In the genomic region with DNA sequence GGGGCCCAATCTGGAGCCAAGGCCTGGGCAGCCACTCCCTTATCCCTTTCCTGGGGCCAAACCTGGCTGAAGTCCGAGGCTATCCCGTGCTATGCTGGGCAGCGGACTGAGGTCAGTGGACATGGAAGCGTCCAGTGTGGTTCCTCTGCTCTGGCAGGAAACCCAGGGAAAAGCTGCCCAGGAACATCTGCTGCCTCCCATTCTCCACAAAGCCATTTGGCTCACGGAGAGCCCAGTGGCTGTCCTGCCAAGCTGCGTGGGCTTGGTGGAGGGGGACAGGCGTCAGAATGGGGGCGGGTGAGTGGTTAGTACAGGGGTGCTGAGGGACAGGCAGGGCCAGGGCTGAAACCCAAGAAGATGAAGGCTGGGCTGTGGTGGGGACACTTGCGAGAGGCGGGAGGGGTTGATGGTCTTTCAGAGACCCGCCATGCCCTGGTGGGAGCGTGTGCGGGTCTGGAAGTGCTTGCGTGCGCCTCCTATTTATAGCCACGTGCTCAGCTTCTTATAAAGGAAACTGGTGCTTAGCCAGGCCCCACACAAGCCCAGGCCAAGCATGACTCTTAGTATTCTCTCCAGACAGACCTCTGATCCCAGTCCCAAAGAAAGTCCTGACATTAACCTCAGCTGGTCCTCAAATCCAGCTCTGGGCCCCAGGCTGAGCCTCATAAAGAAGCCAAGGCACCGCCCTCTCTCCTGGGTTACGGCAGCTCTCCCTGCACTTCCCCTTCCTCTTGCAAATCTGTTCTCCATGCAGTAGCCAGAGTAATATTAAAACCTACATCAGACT, we compare ENCODE assay signal across 11 cellular contexts. TPM values are rescaled to one million over a fixed set of nuclear protein-coding genes. Genes with fewer than 3 reads are reported as not detected.
DNase-seq lines count a peak whose midpoint lies in the region; ATAC-seq and TF ChIP-seq lines count a peak whose summit lies in the region.
"Had no signal": no experiment of that assay in that cellular context is flagged by ENCODE, and none has a peak within 500 bp of the region (broad histone marks: within the 10 kb centered on the region; RNA-seq: fewer than 3 reads in every experiment).

No MANE protein-coding gene starts in this region.

- 93% methylated on average over 5 of the region's 18 CpGs for WGBS in right lobe of liver (ENCODE audit: insufficient coverage, low coverage, low lambda C conversion rate, missing lambda C conversion rate)

- DNase-seq in KBM-7 = peak; percentile 47
- peak; percentile 86 for DNase-seq in cerebellar cortex (ENCODE audit: low spot score)
- peak in 1 of 3 donors; percentile 87 for DNase-seq in right lobe of liver
- DNase-seq in stimulated activated effector memory CD8-positive, alpha-beta T cell treated with anti-CD3 and anti-CD28 coated beads, Interleukin-12 subunit alpha, Interleukin-12 subunit beta, amount 100 ng/mL, for 72 hours (ENCODE audit: low spot score in 2 of 2) = no peak
- no peak for DNase-seq in SK-N-DZ (ENCODE audit: low spot score)
- no peak for DNase-seq in ecto neural progenitor cell (ENCODE audit: low spot score)
- no peak for DNase-seq in NCI-H2029 treated with DMSO at 0.1 percent for 48 hours (lab: John Stamatoyannopoulos, UW)
- DNase-seq: DMS53, NCI-H1417 had no signal

- H3K9me3 ChIP-seq in right lobe of liver = no peaks in the 10 kb centered on the region

- H3K27ac Mint-ChIP-seq in stimulated activated effector memory CD8-positive, alpha-beta T cell treated with anti-CD3 and anti-CD28 coated beads, Interleukin-12 subunit alpha, Interleukin-12 subunit beta, amount 100 ng/mL, for 72 hours = peak overlapping the region; percentile 23

- in situ Hi-C loops in KBM-7 (cut with MboI; ENCODE audit: low pct_unique_long_range_greater_than_20kb, low sequenced_read_pairs) = no loop called here

- no peak overlapping the region for H3K4me3 ChIP-seq in right lobe of liver

- H3K36me3 Mint-ChIP-seq in stimulated activated effector memory CD8-positive, alpha-beta T cell treated with anti-CD3 and anti-CD28 coated beads, Interleukin-12 subunit alpha, Interleukin-12 subunit beta, amount 100 ng/mL, for 72 hours = no peaks in the 10 kb centered on the region

- intact Hi-C loops in right lobe of liver (cut with DNase I) = no loop called here

- H3K27me3 ChIP-seq in right lobe of liver = no peaks in the 10 kb centered on the region

- no peak overlapping the region for H3K27ac ChIP-seq in right lobe of liver

- H3K4me1 ChIP-seq in right lobe of liver = peaks cover 0 to 7% (median 3%) of the 10 kb centered on the region in 4 donors

- H3K4me1 Mint-ChIP-seq in stimulated activated effector memory CD8-positive, alpha-beta T cell treated with anti-CD3 and anti-CD28 coated beads, Interleukin-12 subunit alpha, Interleukin-12 subunit beta, amount 100 ng/mL, for 72 hours = no peaks in the 10 kb centered on the region

- no peak overlapping the region for H3K4me3 Mint-ChIP-seq in stimulated activated effector memory CD8-positive, alpha-beta T cell treated with anti-CD3 and anti-CD28 coated beads, Interleukin-12 subunit alpha, Interleukin-12 subunit beta, amount 100 ng/mL, for 72 hours

- TF ChIP-seq POLR2A in right lobe of liver (IDR thresholded peaks at IDR 0.05) = no peak

- ATAC-seq in right lobe of liver (peak; percentile 26 to 71 (median 40)), HG03097 (IDR thresholded peaks at IDR 0.05; ENCODE audit: low FRiP score, unreplicated experiment) (no peak)
- ATAC-seq in stimulated activated effector memory CD8-positive, alpha-beta T cell treated with anti-CD3 and anti-CD28 coated beads, Interleukin-12 subunit alpha, Interleukin-12 subunit beta, amount 100 ng/mL, for 72 hours = no peak

- TF ChIP-seq CTCF in right lobe of liver (IDR thresholded peaks at IDR 0.05) = no peak

- no peaks in the 10 kb centered on the region for H3K9me3 Mint-ChIP-seq in stimulated activated effector memory CD8-positive, alpha-beta T cell treated with anti-CD3 and anti-CD28 coated beads, Interleukin-12 subunit alpha, Interleukin-12 subunit beta, amount 100 ng/mL, for 72 hours

- no peaks in the 10 kb centered on the region for H3K36me3 ChIP-seq in right lobe of liver

RNA-seq across cellular contexts. Expression of a gene that starts 9.4 kb away (rescaled TPM):
- total RNA-seq in right lobe of liver = not detected
- polyA plus RNA-seq in SK-N-DZ (2014; cell fraction: cytosol; rRNA removed) = not detected in 2 replicates
- polyA plus RNA-seq in SK-N-DZ (2014; cell fraction: nucleus; rRNA removed) = not detected in 2 replicates
- total RNA-seq: glomerular endothelial cell had no signal

RNA-seq across cellular contexts. Expression of a gene that starts 13.9 kb away (rescaled TPM):
- total RNA-seq in right lobe of liver = not detected
- not detected in 2 replicates for polyA plus RNA-seq in SK-N-DZ (2014; cell fraction: cytosol; rRNA removed)
- polyA plus RNA-seq in SK-N-DZ (2014; cell fraction: nucleus; rRNA removed) = 0.12 TPM in 1 of 2 replicates, not detected in the other
- total RNA-seq: glomerular endothelial cell had no signal

RNA-seq across cellular contexts. Expression of a gene that starts 24.8 kb away (rescaled TPM):
- total RNA-seq in right lobe of liver = 10 to 100 TPM in 2 of 6 experiments, 1 to 10 TPM in 4; 6.8 to 19.5 (median 9.4) TPM
- polyA plus RNA-seq in SK-N-DZ (2014; cell fraction: cytosol; rRNA removed) = 9.7 and 10.5 TPM in 2 replicates
- 13.0 and 23.0 TPM in 2 replicates for polyA plus RNA-seq in SK-N-DZ (2014; cell fraction: nucleus; rRNA removed)

Comparison
In these comparisons a context has a peak if more than half of its experiments do, and no peak if none do; other contexts are left out.
1. DNase-seq: peak in KBM-7 (single experiment) and cerebellar cortex (single experiment); none in stimulated activated effector memory CD8-positive, alpha-beta T cell treated with anti-CD3 and anti-CD28 coated beads, Interleukin-12 subunit alpha, Interleukin-12 subunit beta, amount 100 ng/mL, for 72 hours (0 of 2), SK-N-DZ (single experiment), ecto neural progenitor cell (single experiment) and NCI-H2029 treated with DMSO at 0.1 percent for 48 hours (single experiment).
2. ATAC-seq: peak in right lobe of liver (4 of 4); none in stimulated activated effector memory CD8-positive, alpha-beta T cell treated with anti-CD3 and anti-CD28 coated beads, Interleukin-12 subunit alpha, Interleukin-12 subunit beta, amount 100 ng/mL, for 72 hours (single experiment) and HG03097 (single experiment).